ENCODE assay signal across 9 cellular contexts in genomic region chr7:17937506-17938115, GRCh38. TPM values are rescaled to one million over a fixed set of nuclear protein-coding genes. Genes with fewer than 3 reads are reported as not detected.
A peak's percentile ranks its signal among the peaks of the same experiment; 100 is the strongest.
DNase-seq lines count a peak whose midpoint lies in the region; ATAC-seq and TF ChIP-seq lines count a peak whose summit lies in the region.
"Had no signal": no experiment of that assay in that cellular context is flagged by ENCODE, and none has a peak within 500 bp of the region (broad histone marks: within the 10 kb centered on the region; RNA-seq: fewer than 3 reads in every experiment).

No MANE protein-coding gene starts in this region.

- no peak overlapping the region for H2AFZ ChIP-seq in OCI-LY1 (ENCODE audit: low read length)

- H3K4me1 ChIP-seq in OCI-LY1 (ENCODE audit: insufficient read depth, low read length, severe bottlenecking) (peaks cover 60% of the 10 kb centered on the region), endodermal cell (ENCODE audit: control insufficient read depth, insufficient read depth, low read length) (peaks cover 5% of the 10 kb centered on the region), skeletal muscle tissue (ENCODE audit: control insufficient read depth in 3 of 3, insufficient read depth in 3 of 3, low read length in 3 of 3) (peaks cover 17 to 28% (median 19%) of the 10 kb centered on the region in 3 donors)

- H3K4me1 Mint-ChIP-seq in activated T-cell treated with anti-CD3 and anti-CD28 coated beads, Interleukin-2, amount 50 U/mL, for 24 hours (ENCODE audit: low read depth): peaks cover 74% of the 10 kb centered on the region
- peaks cover 25% of the 10 kb centered on the region for H3K4me1 Mint-ChIP-seq in endodermal cell

- TF ChIP-seq CTCF in OCI-LY1 (IDR thresholded peaks at IDR 0.05; ENCODE audit: low read length) (no peak), endodermal cell (conservative IDR thresholded peaks at IDR 0.05) (no peak)

- ATAC-seq in HG03457 (IDR thresholded peaks at IDR 0.05; ENCODE audit: unreplicated experiment): no peak
- ATAC-seq: body of pancreas had no signal

- H3K27ac ChIP-seq in OCI-LY1 (ENCODE audit: low read depth, low read length, poor library complexity, severe bottlenecking) (peak overlapping the region; percentile 41), endodermal cell (ENCODE audit: low read depth, low read length) (no peak overlapping the region), skeletal muscle tissue (ENCODE audit: low read depth, low read length) (no peak overlapping the region)

- peak overlapping the region; percentile 61 for H3K27ac Mint-ChIP-seq in activated T-cell treated with anti-CD3 and anti-CD28 coated beads, Interleukin-2, amount 50 U/mL, for 24 hours
- H3K27ac Mint-ChIP-seq in endodermal cell: no peak overlapping the region

- DNase-seq in activated T-cell treated with anti-CD3 and anti-CD28 coated beads, Interleukin-2, amount 50 U/mL, for 24 hours: no peak
- no peak for DNase-seq in activated T-cell treated with anti-CD3 and anti-CD28 coated beads, Interleukin-2, amount 50 U/mL, for 1 hour
- no peak for DNase-seq in endodermal cell
- DNase-seq in DMS153 treated with DMSO at 0.1 percent for 48 hours (lab: John Stamatoyannopoulos, UW; ENCODE audit: unreplicated experiment): no peak
- no peak for DNase-seq in T1000 (lab: John Stamatoyannopoulos, UW)
- DNase-seq: body of pancreas had no signal

- H3F3A ChIP-seq in OCI-LY1 (ENCODE audit: insufficient read depth, low read length): no peaks in the 10 kb centered on the region

- peaks cover 72% of the 10 kb centered on the region for H3K79me2 ChIP-seq in OCI-LY1 (ENCODE audit: insufficient read depth, low read length)

- H3K27me3 Mint-ChIP-seq in activated T-cell treated with anti-CD3 and anti-CD28 coated beads, Interleukin-2, amount 50 U/mL, for 24 hours: no peaks in the 10 kb centered on the region
- no peaks in the 10 kb centered on the region for H3K27me3 Mint-ChIP-seq in endodermal cell (ENCODE audit: insufficient read depth)

- peaks cover 31% of the 10 kb centered on the region for H3K36me3 Mint-ChIP-seq in activated T-cell treated with anti-CD3 and anti-CD28 coated beads, Interleukin-2, amount 50 U/mL, for 24 hours (ENCODE audit: low read depth)
- H3K36me3 Mint-ChIP-seq in endodermal cell (ENCODE audit: low read depth): no peaks in the 10 kb centered on the region

- H3K36me3 ChIP-seq in OCI-LY1 (ENCODE audit: insufficient read depth, low read length) (no peaks in the 10 kb centered on the region), endodermal cell (ENCODE audit: control insufficient read depth, insufficient read depth, low read length) (no peaks in the 10 kb centered on the region), skeletal muscle tissue (ENCODE audit: control insufficient read depth in 3 of 3, insufficient read depth in 3 of 3, low read length in 3 of 3) (no peaks in the 10 kb centered on the region)

- H3K9ac ChIP-seq in OCI-LY1 (ENCODE audit: low read length): peak overlapping the region; percentile 90
- no peak overlapping the region for H3K9ac ChIP-seq in endodermal cell (ENCODE audit: extremely low read depth, low read length, poor library complexity, severe bottlenecking)
- H3K9ac ChIP-seq in skeletal muscle tissue (ENCODE audit: low read depth in 1 of 3, low read length in 3 of 3): peak overlapping the region in 2 of 3 donors; percentile 17 to 45

- H3K4me3 Mint-ChIP-seq in activated T-cell treated with anti-CD3 and anti-CD28 coated beads, Interleukin-2, amount 50 U/mL, for 24 hours: peak overlapping the region; percentile 97
- no peak overlapping the region for H3K4me3 Mint-ChIP-seq in endodermal cell

- H3K9me3 ChIP-seq in OCI-LY1 (ENCODE audit: low read length): no peaks in the 10 kb centered on the region
- no peaks in the 10 kb centered on the region for H3K9me3 ChIP-seq in endodermal cell (ENCODE audit: control insufficient read depth, low read length)
- H3K9me3 ChIP-seq in skeletal muscle tissue (ENCODE audit: control insufficient read depth in 3 of 3, low read length in 3 of 3): no peaks in the 10 kb centered on the region
- H3K9me3 ChIP-seq: body of pancreas had no signal

- H3K4me2 ChIP-seq in OCI-LY1 (ENCODE audit: low read length): peak overlapping the region; percentile 90

- peak overlapping the region; percentile 84 for H3K4me3 ChIP-seq in OCI-LY1 (ENCODE audit: low read depth, low read length, poor library complexity, severe bottlenecking)
- peak overlapping the region; percentile 91 for H3K4me3 ChIP-seq in endodermal cell (ENCODE audit: low read length)
- peak overlapping the region in 2 of 3 donors; percentile 5 to 99 for H3K4me3 ChIP-seq in skeletal muscle tissue (ENCODE audit: low read length in 3 of 3)
- H3K4me3 ChIP-seq: body of pancreas had no signal

- no peaks in the 10 kb centered on the region for H3K9me2 ChIP-seq in OCI-LY1 (ENCODE audit: low read depth, low read length)

- no peaks in the 10 kb centered on the region for H4K20me1 ChIP-seq in OCI-LY1 (ENCODE audit: insufficient read depth, low read length)

- H3K27me3 ChIP-seq in OCI-LY1 (ENCODE audit: insufficient read depth, low read length) (no peaks in the 10 kb centered on the region), endodermal cell (ENCODE audit: control insufficient read depth, insufficient read depth, low read length, poor library complexity, severe bottlenecking) (no peaks in the 10 kb centered on the region), skeletal muscle tissue (ENCODE audit: control insufficient read depth in 3 of 3, insufficient read depth in 3 of 3, low read length in 3 of 3) (no peaks in the 10 kb centered on the region)
- H3K27me3 ChIP-seq: body of pancreas had no signal

- WGBS in endodermal cell (ENCODE audit: insufficient coverage in 1 of 2, insufficient read length in 1 of 2), 2 experiments: no CpG with 5 or more reads among the region's 2 CpGs

- no peaks in the 10 kb centered on the region for H3K9me3 Mint-ChIP-seq in activated T-cell treated with anti-CD3 and anti-CD28 coated beads, Interleukin-2, amount 50 U/mL, for 24 hours
- no peaks in the 10 kb centered on the region for H3K9me3 Mint-ChIP-seq in endodermal cell

RNA-seq across cellular contexts. Expression of gene SNX13, which starts 2.7 kb away (rescaled TPM):
- total RNA-seq in endodermal cell: 10 to 100 TPM; 32.8 to 38.8 TPM
- polyA plus RNA-seq in endodermal cell (2013, experiment 1 of 2): 24.1 TPM
- 20.2 TPM for polyA plus RNA-seq in endodermal cell (2013, experiment 2 of 2)
- total RNA-seq in skeletal muscle tissue: 37.6 TPM
